8 cellular contexts compared by ENCODE assay signal in genomic region chr6:161272600-161273355, GRCh38. TPM values are rescaled to one million over a fixed set of nuclear protein-coding genes. Genes with fewer than 3 reads are reported as not detected.
DNase-seq lines count a peak whose midpoint lies in the region; ATAC-seq and TF ChIP-seq lines count a peak whose summit lies in the region.

No MANE protein-coding gene starts in this region.

- H3K4me1 ChIP-seq in muscle layer of duodenum (ENCODE audit: control insufficient read depth in 1 of 2, insufficient read depth in 2 of 2, low read length in 2 of 2): peaks cover 5 to 7% of the 10 kb centered on the region in 2 donors

- intact Hi-C loops in dorsolateral prefrontal cortex (cut with DNase I): loop anchor here (2.0 to 10.0 kb wide), 6 partner anchors 45 to 278 kb away; partner anchors contain the start of gene MAP3K4 (in 1 of the 2)

- H3K4me3 ChIP-seq in dorsolateral prefrontal cortex (peak overlapping the region; percentile 60 to 90 (median 75)), muscle layer of duodenum (ENCODE audit: low read depth in 1 of 2, low read length in 2 of 2) (peak overlapping the region; percentile 69 to 80)

- TF ChIP-seq CTCF in dorsolateral prefrontal cortex (IDR thresholded peaks at IDR 0.05 in 54 of 56, conservative IDR thresholded peaks at IDR 0.05 in 2 of 56; ENCODE audit: low read depth in 1 of 56, partially characterized antibody in 56 of 56): no peak

- H3K36me3 ChIP-seq in muscle layer of duodenum (ENCODE audit: control insufficient read depth in 1 of 2, insufficient read depth in 2 of 2, low read length in 2 of 2): no peaks in the 10 kb centered on the region

- no peaks in the 10 kb centered on the region for H3K27me3 ChIP-seq in dorsolateral prefrontal cortex
- H3K27me3 ChIP-seq in muscle layer of duodenum (ENCODE audit: low read depth, low read length): no peaks in the 10 kb centered on the region

- H3K27ac ChIP-seq in dorsolateral prefrontal cortex (peak overlapping the region in 58 of 59 donors; percentile 34 to 93 (median 87)), muscle layer of duodenum (ENCODE audit: low read length) (no peak overlapping the region)

- no peak for ATAC-seq in HG02763 (IDR thresholded peaks at IDR 0.05; ENCODE audit: unreplicated experiment)

- DNase-seq in NCI-H2029 (lab: John Stamatoyannopoulos, UW): peak; percentile 36
- DNase-seq in NCI-H2029 treated with DMSO at 0.1 percent for 48 hours (lab: John Stamatoyannopoulos, UW): no peak
- peak; percentile 56 for DNase-seq in NCI-H526 treated with DMSO at 0.1 percent for 48 hours (lab: John Stamatoyannopoulos, UW)
- DNase-seq in dorsolateral prefrontal cortex: peak in 1 of 10 donors; percentile 27
- DNase-seq in activated gamma-delta T cell (lab: John Stamatoyannopoulos, UW): no peak
- DNase-seq in D341Med (ENCODE audit: low spot score): no peak

- H3K9me3 ChIP-seq in muscle layer of duodenum (ENCODE audit: control insufficient read depth in 1 of 2, low read length in 2 of 2): no peaks in the 10 kb centered on the region

RNA-seq across cellular contexts. Expression of gene AGPAT4, which starts 1.1 kb away (rescaled TPM):
- 100 to 1,000 TPM in 5 of 120 experiments, 10 to 100 TPM in 115; 34.6 to 138 (median 62.5) TPM for total RNA-seq in dorsolateral prefrontal cortex

Comparison
In these comparisons a context has a peak if more than half of its experiments do, and no peak if none do; other contexts are left out.
1. DNase-seq: peak in NCI-H2029 (single experiment) and NCI-H526 treated with DMSO at 0.1 percent for 48 hours (single experiment); none in NCI-H2029 treated with DMSO at 0.1 percent for 48 hours (single experiment), activated gamma-delta T cell (single experiment) and D341Med (single experiment).